20 cellular contexts compared by ENCODE assay signal in the genomic region with DNA sequence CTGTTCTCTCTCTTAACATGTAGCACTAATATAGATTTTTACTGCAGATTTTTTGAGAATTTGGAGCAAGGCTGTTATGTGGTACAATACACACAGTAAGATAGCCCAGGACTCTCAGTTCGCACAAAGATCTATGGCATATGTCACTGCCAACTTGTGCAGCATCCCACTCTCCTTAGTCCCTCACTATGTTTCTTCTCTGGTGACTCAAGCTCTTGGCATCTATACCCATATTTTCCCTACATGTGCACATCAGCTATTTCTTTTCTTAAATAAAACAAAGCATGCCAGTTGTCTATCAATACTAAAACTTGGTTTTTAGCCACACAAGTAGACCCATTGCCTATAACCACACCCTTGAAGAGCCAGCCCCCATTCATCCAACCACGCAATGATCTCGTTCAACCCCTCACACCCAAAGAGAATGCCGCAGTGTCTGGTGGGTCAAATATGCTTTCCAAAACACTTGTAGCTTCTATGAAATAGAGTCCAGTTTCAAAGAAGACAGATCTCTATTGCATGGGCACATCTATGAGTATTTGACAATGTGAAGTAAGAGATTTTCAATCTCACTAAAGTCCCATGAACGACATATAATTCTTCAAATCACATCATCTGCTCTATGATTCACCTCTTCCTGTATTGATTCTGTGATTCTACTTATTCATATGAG. TPM values are rescaled to one million over a fixed set of nuclear protein-coding genes. Genes with fewer than 3 reads are reported as not detected.
DNase-seq lines count a peak whose midpoint lies in the region; ATAC-seq lines count a peak whose summit lies in the region.
"Had no signal": no experiment of that assay in that cellular context is flagged by ENCODE, and none has a peak within 500 bp of the region (broad histone marks: within the 10 kb centered on the region; RNA-seq: fewer than 3 reads in every experiment).

No MANE protein-coding gene starts in this region.

- H3K9me3 Mint-ChIP-seq in activated T-cell treated with anti-CD3 and anti-CD28 coated beads, Interleukin-2, amount 50 U/mL, for 4 hours: peaks cover 10% of the 10 kb centered on the region
- H3K9me3 Mint-ChIP-seq: dendritic cell treated with granulocyte-macrophage colony-stimulating factor and Interleukin-4, amounts not matched to agents 40 ng/mL and 50 ng/mL, for 4 days had no signal

- H3K4me3 Mint-ChIP-seq in activated T-cell treated with anti-CD3 and anti-CD28 coated beads, Interleukin-2, amount 50 U/mL, for 4 hours: peak overlapping the region; percentile 48
- H3K4me3 Mint-ChIP-seq: brain; dendritic cell treated with granulocyte-macrophage colony-stimulating factor and Interleukin-4, amounts not matched to agents 40 ng/mL and 50 ng/mL, for 4 days had no signal

- no peaks in the 10 kb centered on the region for H3K27me3 Mint-ChIP-seq in activated T-cell treated with anti-CD3 and anti-CD28 coated beads, Interleukin-2, amount 50 U/mL, for 4 hours (ENCODE audit: low read depth)
- H3K27me3 Mint-ChIP-seq: dendritic cell treated with granulocyte-macrophage colony-stimulating factor and Interleukin-4, amounts not matched to agents 40 ng/mL and 50 ng/mL, for 4 days had no signal

- peak; percentile 61 to 73 for ATAC-seq in activated CD4-positive, CD25-positive, alpha-beta regulatory T cell treated with anti-CD3 and anti-CD28 coated beads, Interleukin-2, amount 50 U/mL, for 24 hours
- peak; percentile 49 for ATAC-seq in activated T-cell treated with anti-CD3 and anti-CD28 coated beads, Interleukin-2, amount 50 U/mL, for 4 hours
- ATAC-seq in HG02571 (IDR thresholded peaks at IDR 0.05; ENCODE audit: unreplicated experiment): no peak
- no peak for ATAC-seq in HG03095 (IDR thresholded peaks at IDR 0.05; ENCODE audit: unreplicated experiment)
- ATAC-seq: gastroesophageal sphincter, K562, left lung had no signal

- peaks cover 6% of the 10 kb centered on the region for H3K36me3 Mint-ChIP-seq in activated T-cell treated with anti-CD3 and anti-CD28 coated beads, Interleukin-2, amount 50 U/mL, for 4 hours (ENCODE audit: insufficient read depth)
- H3K36me3 Mint-ChIP-seq: brain had no signal

- H3K4me1 Mint-ChIP-seq in activated T-cell treated with anti-CD3 and anti-CD28 coated beads, Interleukin-2, amount 50 U/mL, for 4 hours (ENCODE audit: low read depth): peaks cover 71% of the 10 kb centered on the region
- H3K4me1 Mint-ChIP-seq: brain had no signal

- DNase-seq in activated CD4-positive, CD25-positive, alpha-beta regulatory T cell (lab: John Stamatoyannopoulos, UW): no peak
- DNase-seq in EL (peak; percentile 67), kidney tubule cell (ENCODE audit: low spot score) (peak; percentile 10), putamen (ENCODE audit: low spot score) (no peak)
- DNase-seq in activated T-cell treated with anti-CD3 and anti-CD28 coated beads, Interleukin-2, amount 50 U/mL, for 4 hours: no peak
- DNase-seq: 8988T; activated gamma-delta T cell; erythroblast; left lung; NCI-H2081; NCI-H526; stimulated activated CD4-positive, alpha-beta T cell treated with anti-CD3 and anti-CD28 coated beads, Interleukin-4, amount 100 ng/mL, for 24 hours; T-helper 9 cell had no signal

RNA-seq across cellular contexts. Expression of a gene that starts 18.2 kb away (rescaled TPM):
- total RNA-seq in activated T-cell treated with anti-CD3 and anti-CD28 coated beads, Interleukin-2, amount 50 U/mL, for 4 hours: 10 to 100 TPM; 53.5 to 65.8 (median 54.7) TPM

Comparison
In these comparisons a context has a peak if more than half of its experiments do, and no peak if none do; other contexts are left out.
1. ATAC-seq: peak in activated CD4-positive, CD25-positive, alpha-beta regulatory T cell treated with anti-CD3 and anti-CD28 coated beads, Interleukin-2, amount 50 U/mL, for 24 hours (2 of 2) and activated T-cell treated with anti-CD3 and anti-CD28 coated beads, Interleukin-2, amount 50 U/mL, for 4 hours (2 of 2); none in HG02571 (single experiment) and HG03095 (single experiment).
2. DNase-seq: peak in EL (single experiment) and kidney tubule cell (single experiment); none in activated CD4-positive, CD25-positive, alpha-beta regulatory T cell (0 of 4), activated T-cell treated with anti-CD3 and anti-CD28 coated beads, Interleukin-2, amount 50 U/mL, for 4 hours (single experiment) and putamen (single experiment).